Comparison of ENCODE assay signal across 39 cellular contexts in genomic region chr6:87972279-87972678, GRCh38.
"Had no signal": no experiment of that assay in that cellular context is flagged by ENCODE, and none has a peak within 500 bp of the region (broad histone marks: within the 10 kb centered on the region; RNA-seq: fewer than 3 reads in every experiment).

No MANE protein-coding gene starts in this region.

- H3K4me1 Mint-ChIP-seq: activated naive CD4-positive, alpha-beta T cell treated with anti-CD3 and anti-CD28 coated beads, Interleukin-2, amount 10 ng/mL, durations not matched to agents 7 days and 5 days; activated naive CD4-positive, alpha-beta T cell treated with anti-CD3 and anti-CD28 coated beads, Interleukin-2, amount 50 U/mL, for 24 hours; activated naive CD8-positive, alpha-beta T cell treated with anti-CD3 and anti-CD28 coated beads, Interleukin-2, amount 10 ng/mL, durations not matched to agents 7 days and 5 days; activated T-helper 17 cell treated with anti-CD3 and anti-CD28 coated beads, Interleukin-2, amount 50 U/mL, for 72 hours; brain; central memory CD8-positive, alpha-beta T cell had no signal

- ATAC-seq: activated naive CD4-positive, alpha-beta T cell treated with anti-CD3 and anti-CD28 coated beads, Interleukin-2, amount 50 U/mL, for 72 hours; activated T-cell treated with anti-CD3 and anti-CD28 coated beads, Interleukin-2, amount 50 U/mL, for 4 hours; activated T-cell treated with anti-CD3 and anti-CD28 coated beads, Interleukin-2, amount 50 U/mL, for 72 hours; activated T-helper 17 cell treated with anti-CD3 and anti-CD28 coated beads, Interleukin-2, amount 50 U/mL, for 72 hours; body of pancreas had no signal

- DNase-seq: activated effector memory CD4-positive, alpha-beta T cell treated with anti-CD3 and anti-CD28 coated beads, Interleukin-2, amount 50 U/mL, for 16 hours; activated effector memory CD4-positive, alpha-beta T cell treated with Interleukin-2 at 50 U/mL for 16 hours; activated gamma-delta T cell; activated gamma-delta T cell treated with Interleukin-2 at 50 U/mL for 16 hours; activated naive CD4-positive, alpha-beta T cell; activated naive CD4-positive, alpha-beta T cell treated with anti-CD3 and anti-CD28 coated beads for 36 hours; activated naive CD4-positive, alpha-beta T cell treated with anti-CD3 and anti-CD28 coated beads, Interleukin-2, amount 10 ng/mL, durations not matched to agents 7 days and 5 days; activated naive CD4-positive, alpha-beta T cell treated with anti-CD3 and anti-CD28 coated beads, Interleukin-2, amount 50 U/mL, for 16 hours; activated naive CD4-positive, alpha-beta T cell treated with Interleukin-2 at 50 U/mL for 16 hours; activated naive CD8-positive, alpha-beta T cell treated with anti-CD3 and anti-CD28 coated beads, Interleukin-2, amount 10 ng/mL, durations not matched to agents 7 days and 5 days; activated T-cell treated with anti-CD3 and anti-CD28 coated beads for 4 hours; activated T-cell treated with anti-CD3 and anti-CD28 coated beads, Interleukin-2, amount 50 U/mL, for 1 hour; activated T-cell treated with anti-CD3 and anti-CD28 coated beads, Interleukin-2, amount 50 U/mL, for 24 hours; activated T-cell treated with anti-CD3 and anti-CD28 coated beads, Interleukin-2, amount 50 U/mL, for 4 hours; activated T-cell treated with anti-CD3 and anti-CD28 coated beads, Interleukin-2, amount 50 U/mL, for 48 hours; activated T-cell treated with anti-CD3 and anti-CD28 coated beads, Interleukin-2, amount 50 U/mL, for 72 hours; adrenal gland; amniotic stem cell; amygdala; anterior cingulate cortex; aorta; body of pancreas; brain microvascular endothelial cell; caudate nucleus; central memory CD4-positive, alpha-beta T cell; cerebellar nuclear complex had no signal

- H3K36me3 Mint-ChIP-seq: activated naive CD4-positive, alpha-beta T cell treated with anti-CD3 and anti-CD28 coated beads, Interleukin-2, amount 10 ng/mL, durations not matched to agents 7 days and 5 days; activated naive CD4-positive, alpha-beta T cell treated with anti-CD3 and anti-CD28 coated beads, Interleukin-2, amount 50 U/mL, for 24 hours; activated naive CD8-positive, alpha-beta T cell; activated naive CD8-positive, alpha-beta T cell treated with anti-CD3 and anti-CD28 coated beads, Interleukin-2, amount 10 ng/mL, durations not matched to agents 7 days and 5 days; brain had no signal

- H3K27me3 Mint-ChIP-seq: activated naive CD4-positive, alpha-beta T cell treated with anti-CD3 and anti-CD28 coated beads, Interleukin-2, amount 10 ng/mL, durations not matched to agents 7 days and 5 days; brain had no signal

- H3K27ac ChIP-seq: adrenal gland, ascending aorta, body of pancreas, brain microvascular endothelial cell, breast epithelium, cardiac muscle cell had no signal

- FAIRE-seq: astrocyte, bronchial epithelial cell had no signal

- H3K4me1 ChIP-seq: ascending aorta, breast epithelium had no signal

- H3K9me3 Mint-ChIP-seq: activated naive CD4-positive, alpha-beta T cell treated with anti-CD3 and anti-CD28 coated beads for 36 hours; activated naive CD4-positive, alpha-beta T cell treated with anti-CD3 and anti-CD28 coated beads, Interleukin-2, amount 10 ng/mL, durations not matched to agents 7 days and 5 days; activated naive CD4-positive, alpha-beta T cell treated with anti-CD3 and anti-CD28 coated beads, Interleukin-2, amount 50 U/mL, for 24 hours; activated T-cell treated with anti-CD3 and anti-CD28 coated beads, Interleukin-2, amount 50 U/mL, for 72 hours; activated T-helper 1 cell treated with anti-CD3 and anti-CD28 coated beads, Interleukin-12 subunit alpha, Interleukin-12 subunit beta, Interleukin-2, Interleukin-4 antibody, amounts not matched to agents 30 ng/mL and 10 ng/mL and 1 ng/mL, durations not matched to agents 14 hours and 24 hours and 36 hours; activated T-helper 17 cell treated with anti-CD3 and anti-CD28 coated beads, Interleukin-2, amount 50 U/mL, for 72 hours; activated T-helper 2 cell treated with anti-CD3 and anti-CD28 coated beads, Interferon-gamma antibody, Interleukin-2, Interleukin-4, amounts not matched to agents 10 μg/mL and 5 μg/mL and 100 μg/mL, durations not matched to agents 14 hours and 24 hours and 36 hours; central memory CD8-positive, alpha-beta T cell had no signal

- H3K4me3 ChIP-seq: adrenal gland, ascending aorta, body of pancreas, breast epithelium, cardiac muscle cell had no signal

- H3K36me3 ChIP-seq: adrenal gland, ascending aorta, brain microvascular endothelial cell, breast epithelium, cardiac muscle cell had no signal

- H3K27ac Mint-ChIP-seq: activated naive CD4-positive, alpha-beta T cell treated with anti-CD3 and anti-CD28 coated beads for 36 hours; activated naive CD4-positive, alpha-beta T cell treated with anti-CD3 and anti-CD28 coated beads, Interleukin-2, amount 10 ng/mL, durations not matched to agents 7 days and 5 days; activated naive CD4-positive, alpha-beta T cell treated with anti-CD3 and anti-CD28 coated beads, Interleukin-2, amount 50 U/mL, for 24 hours; activated naive CD4-positive, alpha-beta T cell treated with anti-CD3 and anti-CD28 coated beads, Interleukin-2, amount 50 U/mL, for 72 hours; activated naive CD8-positive, alpha-beta T cell; activated naive CD8-positive, alpha-beta T cell treated with anti-CD3 and anti-CD28 coated beads, Interleukin-2, amount 10 ng/mL, durations not matched to agents 7 days and 5 days; activated T-cell treated with anti-CD3 and anti-CD28 coated beads, Interleukin-2, amount 50 U/mL, for 24 hours; activated T-cell treated with anti-CD3 and anti-CD28 coated beads, Interleukin-2, amount 50 U/mL, for 72 hours; activated T-helper 1 cell treated with anti-CD3 and anti-CD28 coated beads, Interleukin-12 subunit alpha, Interleukin-12 subunit beta, Interleukin-2, Interleukin-4 antibody, amounts not matched to agents 30 ng/mL and 10 ng/mL and 1 ng/mL, durations not matched to agents 14 hours and 24 hours and 36 hours; activated T-helper 17 cell treated with anti-CD3 and anti-CD28 coated beads, Interleukin-2, amount 50 U/mL, for 72 hours; activated T-helper 2 cell treated with anti-CD3 and anti-CD28 coated beads, Interferon-gamma antibody, Interleukin-2, Interleukin-4, amounts not matched to agents 10 μg/mL and 5 μg/mL and 100 μg/mL, durations not matched to agents 14 hours and 24 hours and 36 hours; brain had no signal

- H3K27me3 ChIP-seq: ascending aorta, body of pancreas had no signal

- H3K4me3 Mint-ChIP-seq: activated naive CD4-positive, alpha-beta T cell treated with anti-CD3 and anti-CD28 coated beads for 36 hours; activated naive CD4-positive, alpha-beta T cell treated with anti-CD3 and anti-CD28 coated beads, Interleukin-2, amount 10 ng/mL, durations not matched to agents 7 days and 5 days; activated naive CD4-positive, alpha-beta T cell treated with anti-CD3 and anti-CD28 coated beads, Interleukin-2, amount 50 U/mL, for 24 hours; activated naive CD8-positive, alpha-beta T cell; activated naive CD8-positive, alpha-beta T cell treated with anti-CD3 and anti-CD28 coated beads, Interleukin-2, amount 10 ng/mL, durations not matched to agents 7 days and 5 days; activated T-cell treated with anti-CD3 and anti-CD28 coated beads, Interleukin-2, amount 50 U/mL, for 24 hours; activated T-cell treated with anti-CD3 and anti-CD28 coated beads, Interleukin-2, amount 50 U/mL, for 4 hours; activated T-cell treated with anti-CD3 and anti-CD28 coated beads, Interleukin-2, amount 50 U/mL, for 72 hours; activated T-helper 1 cell treated with anti-CD3 and anti-CD28 coated beads, Interleukin-12 subunit alpha, Interleukin-12 subunit beta, Interleukin-2, Interleukin-4 antibody, amounts not matched to agents 30 ng/mL and 10 ng/mL and 1 ng/mL, durations not matched to agents 14 hours and 24 hours and 36 hours; activated T-helper 17 cell treated with anti-CD3 and anti-CD28 coated beads, Interleukin-2, amount 50 U/mL, for 72 hours; brain; central memory CD8-positive, alpha-beta T cell had no signal
